Comparison of ENCODE assay signal across 9 cellular contexts in the genomic region with DNA sequence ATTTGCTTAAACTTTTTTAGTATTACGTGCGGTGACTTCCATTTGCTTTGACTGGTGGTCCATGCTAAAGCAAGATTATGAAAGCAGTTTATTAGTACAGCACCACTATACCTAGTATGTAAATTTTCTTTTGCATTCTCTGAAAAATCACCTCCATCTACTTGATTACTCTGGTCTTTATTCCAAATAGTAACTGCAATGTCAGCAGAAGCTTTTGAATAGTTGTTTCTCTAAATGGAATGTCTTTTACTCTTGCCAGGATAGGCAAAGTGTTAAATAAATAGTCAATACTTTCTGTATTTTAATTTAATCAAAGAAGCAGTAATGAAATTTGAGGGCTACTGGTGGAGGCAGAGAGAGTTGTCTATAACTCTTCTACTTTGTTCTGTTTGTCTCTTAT.
"Had no signal": no experiment of that assay in that cellular context is flagged by ENCODE, and none has a peak within 500 bp of the region (broad histone marks: within the 10 kb centered on the region; RNA-seq: fewer than 3 reads in every experiment).

No MANE protein-coding gene starts in this region.

- H3K4me3 ChIP-seq: GM23248, HAP-1 had no signal

- ATAC-seq: HCT116 had no signal

- H3K27ac ChIP-seq: GM23248, KMS-11 had no signal

- FAIRE-seq: HTR-8/SVneo had no signal

- H3K9me3 ChIP-seq: HAP-1 had no signal

- H2AFZ ChIP-seq: GM23248 had no signal

- DNase-seq: GM23248, GOT3, H7, HFFc6, KBM-7 had no signal

- H3K9ac ChIP-seq: GM23248, KMS-11 had no signal

- H3K4me1 ChIP-seq: HAP-1 had no signal

- H3K36me3 ChIP-seq: HAP-1 had no signal

- H3K4me2 ChIP-seq: KMS-11 had no signal
